In the genomic region with DNA sequence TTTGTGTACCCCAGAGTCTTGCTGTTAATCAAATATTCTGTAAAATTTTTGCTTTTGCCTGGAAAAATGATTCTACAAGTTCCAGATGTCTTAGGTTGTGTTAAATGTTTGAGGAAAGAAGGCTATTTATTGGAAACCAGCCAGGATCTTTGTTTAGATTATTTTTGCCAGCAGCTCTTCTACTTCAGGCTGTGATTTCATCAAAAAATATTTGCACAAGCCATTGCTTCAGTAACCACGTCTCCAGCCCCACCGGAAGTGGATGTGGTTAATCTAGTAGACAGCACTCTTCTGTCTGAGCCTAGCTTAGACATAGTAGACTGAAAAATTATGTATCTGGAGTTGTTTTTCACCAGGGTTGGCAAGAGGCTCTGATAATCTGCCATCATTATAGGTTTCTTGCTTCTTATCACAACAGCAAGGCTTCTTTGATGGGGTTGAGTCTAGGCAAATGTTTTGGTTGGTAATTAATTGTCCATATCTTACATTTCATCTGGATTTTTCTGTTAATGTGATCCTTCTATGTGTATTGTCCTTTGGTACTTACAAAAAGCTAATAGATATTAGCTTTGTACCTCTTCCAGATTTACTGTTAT, we compare ENCODE assay signal across 8 cellular contexts. TPM values are rescaled to one million over a fixed set of nuclear protein-coding genes. Genes with fewer than 3 reads are reported as not detected.
DNase-seq lines count a peak whose midpoint lies in the region; ATAC-seq and TF ChIP-seq lines count a peak whose summit lies in the region.

No MANE protein-coding gene starts in this region.

- peak; percentile 74 for ATAC-seq in GM18498 (IDR thresholded peaks at IDR 0.05; ENCODE audit: unreplicated experiment)
- ATAC-seq in HG02623 (IDR thresholded peaks at IDR 0.05; ENCODE audit: unreplicated experiment), result peak; percentile 76
- ATAC-seq in activated CD4-positive, alpha-beta T cell treated with anti-CD3 and anti-CD28 coated beads for 36 hours, result peak; percentile 30
- ATAC-seq in sciatic nerve, result peak; percentile 85

- no peak overlapping the region for H3K27ac Mint-ChIP-seq in activated CD4-positive, alpha-beta T cell treated with anti-CD3 and anti-CD28 coated beads for 36 hours
- no peak overlapping the region for H3K27ac Mint-ChIP-seq in type B pancreatic cell

- no peaks in the 10 kb centered on the region for H3K27me3 Mint-ChIP-seq in activated CD4-positive, alpha-beta T cell treated with anti-CD3 and anti-CD28 coated beads for 36 hours
- peaks cover 6% of the 10 kb centered on the region for H3K27me3 Mint-ChIP-seq in type B pancreatic cell

- peaks cover 44% of the 10 kb centered on the region for H3K4me1 Mint-ChIP-seq in activated CD4-positive, alpha-beta T cell treated with anti-CD3 and anti-CD28 coated beads for 36 hours
- peaks cover 12% of the 10 kb centered on the region for H3K4me1 Mint-ChIP-seq in type B pancreatic cell (ENCODE audit: unreplicated experiment)

- TF ChIP-seq CTCF in type B pancreatic cell (conservative IDR thresholded peaks at IDR 0.05), result no peak

- H3K4me3 Mint-ChIP-seq in activated CD4-positive, alpha-beta T cell treated with anti-CD3 and anti-CD28 coated beads for 36 hours, result no peak overlapping the region
- H3K4me3 Mint-ChIP-seq in type B pancreatic cell, result no peak overlapping the region

- H3K36me3 Mint-ChIP-seq in activated CD4-positive, alpha-beta T cell treated with anti-CD3 and anti-CD28 coated beads for 36 hours (ENCODE audit: low read depth), result peaks cover 2% of the 10 kb centered on the region
- no peaks in the 10 kb centered on the region for H3K36me3 Mint-ChIP-seq in type B pancreatic cell

- POLR2A ChIA-PET in activated CD4-positive, alpha-beta T cell treated with anti-CD3 and anti-CD28 coated beads for 36 hours (lab: Charles Lee), result interaction anchor here (0.6 kb wide), 1 partner anchor 1158 kb away, joined by 3 read pairs; no protein-coding TSS in a partner anchor

- intact Hi-C loops in activated CD4-positive, alpha-beta T cell treated with anti-CD3 and anti-CD28 coated beads for 36 hours (cut with DNase I, micrococcal nuclease), result loop anchor here in 1 of 2 experiments (2.0 to 10.0 kb wide), 3 partner anchors 1003 to 1759 kb away; no protein-coding TSS in a partner anchor
- intact Hi-C loops in sciatic nerve (cut with DNase I), result no loop called here

- CTCF ChIA-PET in activated CD4-positive, alpha-beta T cell treated with anti-CD3 and anti-CD28 coated beads for 36 hours (lab: Charles Lee), result interaction anchor here (0.7 to 3.1 kb wide), 8 partner anchors 12 to 1755 kb away, joined by 3 to 17 read pairs (median 3); a partner anchor contains a TSS

- DNase-seq in NCI-H1092 treated with DMSO at 0.1 percent for 48 hours (lab: John Stamatoyannopoulos, UW) (peak; percentile 45), sciatic nerve (ENCODE audit: low spot score) (peak; percentile 70), NCI-H2227 (lab: John Stamatoyannopoulos, UW; ENCODE audit: unreplicated experiment) (no peak), type B pancreatic cell (ENCODE audit: extremely low spot score, unreplicated experiment) (no peak)
- peak; percentile 85 for DNase-seq in activated CD4-positive, alpha-beta T cell treated with anti-CD3 and anti-CD28 coated beads for 36 hours
- DNase-seq in effector CD4-positive, alpha-beta T cell, result peak; percentile 80

- H3K9me3 Mint-ChIP-seq in activated CD4-positive, alpha-beta T cell treated with anti-CD3 and anti-CD28 coated beads for 36 hours (ENCODE audit: low read depth), result no peaks in the 10 kb centered on the region
- no peaks in the 10 kb centered on the region for H3K9me3 Mint-ChIP-seq in type B pancreatic cell

RNA-seq across cellular contexts. Expression of a gene that starts 17.1 kb away (rescaled TPM):
- total RNA-seq in activated CD4-positive, alpha-beta T cell treated with anti-CD3 and anti-CD28 coated beads for 36 hours, result under 1 TPM; 0.14 to 0.25 TPM
- total RNA-seq in sciatic nerve, result 0.53 TPM
- 3.0 and 4.5 TPM in 2 replicates for total RNA-seq in type B pancreatic cell (ENCODE audit: low replicate concordance)

RNA-seq across cellular contexts. Expression of a gene that starts 17.3 kb away (rescaled TPM):
- total RNA-seq in activated CD4-positive, alpha-beta T cell treated with anti-CD3 and anti-CD28 coated beads for 36 hours, result 10 to 100 TPM; 39.1 to 44.2 TPM
- total RNA-seq in sciatic nerve, result 47.8 TPM
- 65.3 and 82.8 TPM in 2 replicates for total RNA-seq in type B pancreatic cell (ENCODE audit: low replicate concordance)

Comparison
In these comparisons a context has a peak if more than half of its experiments do, and no peak if none do; other contexts are left out.
1. ATAC-seq: peak in every context shown above with its lines; median percentile 85 in sciatic nerve; 76 in HG02623; 74 in GM18498; 30 in activated CD4-positive, alpha-beta T cell treated with anti-CD3 and anti-CD28 coated beads for 36 hours.
2. DNase-seq: peak in NCI-H1092 treated with DMSO at 0.1 percent for 48 hours (single experiment), activated CD4-positive, alpha-beta T cell treated with anti-CD3 and anti-CD28 coated beads for 36 hours (single experiment), effector CD4-positive, alpha-beta T cell (single experiment) and sciatic nerve (single experiment); none in NCI-H2227 (single experiment) and type B pancreatic cell (single experiment).